ENCODE assay signal across 25 cellular contexts in genomic region chr2:17245921-17246320, GRCh38.
DNase-seq lines count a peak whose midpoint lies in the region; ATAC-seq and TF ChIP-seq lines count a peak whose summit lies in the region.
"Had no signal": no experiment of that assay in that cellular context is flagged by ENCODE, and none has a peak within 500 bp of the region (broad histone marks: within the 10 kb centered on the region; RNA-seq: fewer than 3 reads in every experiment).

No MANE protein-coding gene starts in this region.

- peaks cover 3% of the 10 kb centered on the region for H3K9me3 Mint-ChIP-seq in activated CD4-positive, alpha-beta T cell treated with anti-CD3 and anti-CD28 coated beads for 36 hours (ENCODE audit: low read depth)
- H3K9me3 Mint-ChIP-seq: CD4-positive, alpha-beta T cell had no signal

- no peak overlapping the region for H3K4me2 ChIP-seq in SK-N-SH

- H3K9ac ChIP-seq in SK-N-SH: no peak overlapping the region
- H3K9ac ChIP-seq: GM23248 had no signal

- H3K27ac ChIP-seq in SK-N-SH (ENCODE audit: low read depth in 2 of 2, low read length in 1 of 2) (no peak overlapping the region), brain microvascular endothelial cell (no peak overlapping the region)
- H3K27ac ChIP-seq: GM23248, Peyer's patch, SJSA1 had no signal

- no peaks in the 10 kb centered on the region for H3K79me2 ChIP-seq in SK-N-SH (ENCODE audit: insufficient read depth)

- POLR2A ChIA-PET in SK-N-SH (lab: Yijun Ruan, JAX): no interaction called here
- POLR2A ChIA-PET in activated CD4-positive, alpha-beta T cell treated with anti-CD3 and anti-CD28 coated beads for 36 hours (lab: Charles Lee): no interaction called here

- H4K20me1 ChIP-seq in SK-N-SH (ENCODE audit: insufficient read depth): no peaks in the 10 kb centered on the region

- H3K36me3 Mint-ChIP-seq in activated CD4-positive, alpha-beta T cell treated with anti-CD3 and anti-CD28 coated beads for 36 hours (ENCODE audit: low read depth): no peaks in the 10 kb centered on the region

- H3K9me2 ChIP-seq in SK-N-SH: no peaks in the 10 kb centered on the region

- H3K27me3 ChIP-seq in SK-N-SH (ENCODE audit: insufficient read depth) (no peaks in the 10 kb centered on the region), brain microvascular endothelial cell (replicated peaks) (no peaks in the 10 kb centered on the region)
- H3K27me3 ChIP-seq: Peyer's patch, SJSA1 had no signal

- no peak overlapping the region for H2AFZ ChIP-seq in SK-N-SH (ENCODE audit: low read depth)
- H2AFZ ChIP-seq: GM23248 had no signal

- H3K4me1 ChIP-seq in SK-N-SH (ENCODE audit: control insufficient read depth in 1 of 2, insufficient read depth in 2 of 2, low read depth in 1 of 2, low read length in 1 of 2): peaks cover 0 to 7% of the 10 kb centered on the region in 2 experiments; a peak in 3 of 4 replicates
- H3K4me1 ChIP-seq: Caco-2, Peyer's patch, SJSA1 had no signal

- H3K36me3 ChIP-seq in SK-N-SH (replicated peaks in 1 of 2; ENCODE audit: control insufficient read depth in 1 of 2, insufficient read depth in 2 of 2, low read length in 1 of 2) (no peaks in the 10 kb centered on the region), brain microvascular endothelial cell (replicated peaks) (no peaks in the 10 kb centered on the region)
- H3K36me3 ChIP-seq: Peyer's patch, SJSA1 had no signal

- no peaks in the 10 kb centered on the region for H3K27me3 Mint-ChIP-seq in activated CD4-positive, alpha-beta T cell treated with anti-CD3 and anti-CD28 coated beads for 36 hours
- H3K27me3 Mint-ChIP-seq: CD4-positive, alpha-beta T cell had no signal

- no peak overlapping the region for H3K4me3 ChIP-seq in SK-N-SH (ENCODE audit: low read depth in 2 of 2, low read length in 1 of 2)
- H3K4me3 ChIP-seq in astrocyte of the cerebellum (ENCODE audit: low read depth, low read length): no peak overlapping the region
- H3K4me3 ChIP-seq in brain microvascular endothelial cell (ENCODE audit: low read depth, low read length): no peak overlapping the region
- H3K4me3 ChIP-seq: GM12878, GM23248, K562, Peyer's patch, SJSA1 had no signal

- ATAC-seq in SK-N-SH treated with all-trans-retinoic acid at 6 μM for 48 hours: no peak
- ATAC-seq in activated CD4-positive, alpha-beta T cell treated with anti-CD3 and anti-CD28 coated beads for 36 hours: no peak
- ATAC-seq: GM12878, HCT116, K562 had no signal

- DNase-seq in SK-N-SH: no peak
- DNase-seq in astrocyte of the cerebellum (ENCODE audit: low read depth): peak; percentile 5
- peak; percentile 34 for DNase-seq in left kidney (ENCODE audit: low read depth, low spot score)
- DNase-seq in activated CD4-positive, alpha-beta T cell treated with anti-CD3 and anti-CD28 coated beads for 36 hours: no peak
- no peak for DNase-seq in stimulated activated CD4-positive, alpha-beta T cell treated with anti-CD3 and anti-CD28 coated beads, Interleukin-15, amount 100 ng/mL, for 24 hours
- no peak for DNase-seq in posterior vena cava (ENCODE audit: low spot score)
- no peak for DNase-seq in brain microvascular endothelial cell
- DNase-seq: 8988T; Caco-2; CD4-positive, alpha-beta T cell; DMS153; GF-D8; GM23248; MV-4-11; NCI-H1417 treated with DMSO at 0.1 percent for 48 hours; NCI-H2029 treated with DMSO at 0.1 percent for 48 hours; NCI-H2171; NCI-H69; NK-92 treated with Interleukin-12 subunit alpha and Interleukin-12 subunit beta, amount 100 ng/mL, for 24 hours; Peyer's patch had no signal

- in situ Hi-C loops in astrocyte of the cerebellum (cut with HindIII; ENCODE audit: low sequenced_read_pairs): no loop called here
- in situ Hi-C loops in brain microvascular endothelial cell (cut with HindIII; ENCODE audit: low pct_ligation_motif_present, low sequenced_read_pairs): no loop called here

- no peak overlapping the region for H3K4me3 Mint-ChIP-seq in activated CD4-positive, alpha-beta T cell treated with anti-CD3 and anti-CD28 coated beads for 36 hours
- H3K4me3 Mint-ChIP-seq: CD4-positive, alpha-beta T cell had no signal

- intact Hi-C loops in activated CD4-positive, alpha-beta T cell treated with anti-CD3 and anti-CD28 coated beads for 36 hours (cut with DNase I, micrococcal nuclease): no loop called here
- intact Hi-C loops in posterior vena cava (cut with DNase I): no loop called here

- WGBS in SK-N-SH (ENCODE audit: low lambda C conversion rate): 44% methylated on average over 3 of the region's 3 CpGs

- H3F3A ChIP-seq in SK-N-SH (replicated peaks; ENCODE audit: insufficient read depth): no peaks in the 10 kb centered on the region

- no peak for TF ChIP-seq CTCF in SK-N-SH (IDR thresholded peaks at IDR 0.05)
- no peak for TF ChIP-seq CTCF in astrocyte of the cerebellum (IDR thresholded peaks at IDR 0.05; ENCODE audit: low read depth, low read length, missing control alignments)
- no peak for TF ChIP-seq CTCF in brain microvascular endothelial cell (IDR thresholded peaks at IDR 0.05; ENCODE audit: low read depth, low read length, missing control alignments)

- no peak overlapping the region for H3K27ac Mint-ChIP-seq in activated CD4-positive, alpha-beta T cell treated with anti-CD3 and anti-CD28 coated beads for 36 hours
- H3K27ac Mint-ChIP-seq: CD4-positive, alpha-beta T cell had no signal

- TF ChIP-seq RAD21 in SK-N-SH (IDR thresholded peaks at IDR 0.05; ENCODE audit: low read length): peak; percentile 29; the same call in 1 of the 2 replicates

- CTCF ChIA-PET in SK-N-SH (lab: Yijun Ruan, JAX): interaction anchor here (0.6 to 2.1 kb wide), 7 partner anchors 10 to 65 kb away, joined by 3 to 9 read pairs (median 3); no protein-coding TSS in a partner anchor
- CTCF ChIA-PET in activated CD4-positive, alpha-beta T cell treated with anti-CD3 and anti-CD28 coated beads for 36 hours (lab: Charles Lee): no interaction called here

- no peaks in the 10 kb centered on the region for H3K9me3 ChIP-seq in SK-N-SH
- H3K9me3 ChIP-seq: Caco-2, Peyer's patch, SJSA1 had no signal

- 0 out of 4 replicates have a peak, but pooled peaks of 1 of the 2 experiments have one; percentile 37 for TF ChIP-seq EP300 in SK-N-SH (IDR thresholded peaks at IDR 0.05; ENCODE audit: borderline replicate concordance in 1 of 2, low read depth in 1 of 2, low read length in 1 of 2)

- H3K4me1 Mint-ChIP-seq in activated CD4-positive, alpha-beta T cell treated with anti-CD3 and anti-CD28 coated beads for 36 hours: no peaks in the 10 kb centered on the region

TF ChIP-seq in SK-N-SH, 30 proteins besides CTCF, POLR2A, EP300 and RAD21:
- no peak for TF ChIP-seq MAX (IDR thresholded peaks at IDR 0.05; ENCODE audit: low read depth)
- TF ChIP-seq NRF1 (IDR thresholded peaks at IDR 0.05; ENCODE audit: low read depth, low read length): no peak
- no peak for TF ChIP-seq CHD2 (IDR thresholded peaks at IDR 0.05; ENCODE audit: low read length, partially characterized antibody)

TF ChIP-seq in SK-N-SH treated with all-trans-retinoic acid at 6 μM for 48 hours, 23 proteins besides CTCF, POLR2A, EP300 and RAD21 (continues in another document):
- no peak for TF ChIP-seq CSDC2 (CRISPR knock-in tag; IDR thresholded peaks at IDR 0.05)
- TF ChIP-seq ARNTL (CRISPR knock-in tag; IDR thresholded peaks at IDR 0.05; ENCODE audit: borderline replicate concordance, low read depth): no peak
- no peak for TF ChIP-seq TOX (CRISPR knock-in tag; IDR thresholded peaks at IDR 0.05; ENCODE audit: borderline replicate concordance)
- TF ChIP-seq TSHZ2 (CRISPR knock-in tag; IDR thresholded peaks at IDR 0.05): no peak
- no peak for TF ChIP-seq ZC3H10 (CRISPR knock-in tag; IDR thresholded peaks at IDR 0.05)
- TF ChIP-seq ZNF565 (CRISPR knock-in tag; conservative IDR thresholded peaks at IDR 0.05; ENCODE audit: low read depth): no peak
- TF ChIP-seq ISL1 (CRISPR knock-in tag; IDR thresholded peaks at IDR 0.05): no peak
- TF ChIP-seq CREB5 (CRISPR knock-in tag; IDR thresholded peaks at IDR 0.05; ENCODE audit: low read depth): no peak

Comparison
In these comparisons a context has a peak if more than half of its experiments do, and no peak if none do; other contexts are left out.
1. DNase-seq: peak in astrocyte of the cerebellum (single experiment) and left kidney (single experiment); none in SK-N-SH (single experiment), activated CD4-positive, alpha-beta T cell treated with anti-CD3 and anti-CD28 coated beads for 36 hours (single experiment), stimulated activated CD4-positive, alpha-beta T cell treated with anti-CD3 and anti-CD28 coated beads, Interleukin-15, amount 100 ng/mL, for 24 hours (single experiment), posterior vena cava (single experiment) and brain microvascular endothelial cell (single experiment).